ENCODE assay signal across 15 cellular contexts in genomic region chr17:41422586-41422985, GRCh38. TPM values are rescaled to one million over a fixed set of nuclear protein-coding genes. Genes with fewer than 3 reads are reported as not detected.
"Had no signal": no experiment of that assay in that cellular context is flagged by ENCODE, and none has a peak within 500 bp of the region (broad histone marks: within the 10 kb centered on the region; RNA-seq: fewer than 3 reads in every experiment).

No MANE protein-coding gene starts in this region.

RNA-seq across cellular contexts. Expression of gene KRT37, which starts 1.8 kb away (rescaled TPM):
- total RNA-seq: activated B cell treated with CpG ODN at 0.5 μM for 24 hours; activated CD4-positive, alpha-beta memory T cell treated with anti-CD3 and anti-CD28 coated beads for 36 hours; activated CD4-positive, alpha-beta memory T cell treated with anti-CD3 and anti-CD28 coated beads, Interleukin-2, amount 10 ng/mL, durations not matched to agents 7 days and 5 days; activated CD4-positive, alpha-beta T cell treated with anti-CD3 and anti-CD28 coated beads for 36 hours; activated CD4-positive, alpha-beta T cell treated with anti-CD3 and anti-CD28 coated beads, Interleukin-2, amount 10 ng/mL, durations not matched to agents 24 days and 14 days; activated CD4-positive, alpha-beta T cell treated with anti-CD3 and anti-CD28 coated beads, Interleukin-2, amount 10 ng/mL, durations not matched to agents 7 days and 5 days; activated CD8-positive, alpha-beta memory T cell treated with anti-CD3 and anti-CD28 coated beads for 36 hours; activated CD8-positive, alpha-beta memory T cell treated with anti-CD3 and anti-CD28 coated beads, Interleukin-2, amount 10 ng/mL, durations not matched to agents 7 days and 5 days; activated CD8-positive, alpha-beta T cell treated with anti-CD3 and anti-CD28 coated beads for 36 hours; activated CD8-positive, alpha-beta T cell treated with anti-CD3 and anti-CD28 coated beads, Interleukin-2, amount 10 ng/mL, durations not matched to agents 7 days and 5 days; T-cell; T-helper 1 cell treated with Interleukin-12 subunit alpha and Interleukin-12 subunit beta and Interleukin-4 antibody, amounts not matched to agents 30 ng/mL and 1 ng/mL, for 36 hours; T-helper 17 cell; T-helper 2 cell treated with Interferon-gamma antibody and Interleukin-4, amounts not matched to agents 100 ng/mL and 5 ng/mL, for 36 hours; WTC11 had no signal

RNA-seq across cellular contexts. Expression of gene KRT38, which starts 18.2 kb away (rescaled TPM):
- total RNA-seq: activated B cell treated with CpG ODN at 0.5 μM for 24 hours; activated CD4-positive, alpha-beta memory T cell treated with anti-CD3 and anti-CD28 coated beads for 36 hours; activated CD4-positive, alpha-beta memory T cell treated with anti-CD3 and anti-CD28 coated beads, Interleukin-2, amount 10 ng/mL, durations not matched to agents 7 days and 5 days; activated CD4-positive, alpha-beta T cell treated with anti-CD3 and anti-CD28 coated beads for 36 hours; activated CD4-positive, alpha-beta T cell treated with anti-CD3 and anti-CD28 coated beads, Interleukin-2, amount 10 ng/mL, durations not matched to agents 24 days and 14 days; activated CD4-positive, alpha-beta T cell treated with anti-CD3 and anti-CD28 coated beads, Interleukin-2, amount 10 ng/mL, durations not matched to agents 7 days and 5 days; activated CD8-positive, alpha-beta memory T cell treated with anti-CD3 and anti-CD28 coated beads for 36 hours; activated CD8-positive, alpha-beta memory T cell treated with anti-CD3 and anti-CD28 coated beads, Interleukin-2, amount 10 ng/mL, durations not matched to agents 7 days and 5 days; activated CD8-positive, alpha-beta T cell treated with anti-CD3 and anti-CD28 coated beads for 36 hours; activated CD8-positive, alpha-beta T cell treated with anti-CD3 and anti-CD28 coated beads, Interleukin-2, amount 10 ng/mL, durations not matched to agents 7 days and 5 days; T-cell; T-helper 1 cell treated with Interleukin-12 subunit alpha and Interleukin-12 subunit beta and Interleukin-4 antibody, amounts not matched to agents 30 ng/mL and 1 ng/mL, for 36 hours; T-helper 17 cell; T-helper 2 cell treated with Interferon-gamma antibody and Interleukin-4, amounts not matched to agents 100 ng/mL and 5 ng/mL, for 36 hours; WTC11 had no signal

RNA-seq across cellular contexts. Expression of gene KRT31, which starts 25.2 kb away (rescaled TPM):
- total RNA-seq: activated B cell treated with CpG ODN at 0.5 μM for 24 hours; activated CD4-positive, alpha-beta memory T cell treated with anti-CD3 and anti-CD28 coated beads for 36 hours; activated CD4-positive, alpha-beta memory T cell treated with anti-CD3 and anti-CD28 coated beads, Interleukin-2, amount 10 ng/mL, durations not matched to agents 7 days and 5 days; activated CD4-positive, alpha-beta T cell treated with anti-CD3 and anti-CD28 coated beads for 36 hours; activated CD4-positive, alpha-beta T cell treated with anti-CD3 and anti-CD28 coated beads, Interleukin-2, amount 10 ng/mL, durations not matched to agents 24 days and 14 days; activated CD4-positive, alpha-beta T cell treated with anti-CD3 and anti-CD28 coated beads, Interleukin-2, amount 10 ng/mL, durations not matched to agents 7 days and 5 days; activated CD8-positive, alpha-beta memory T cell treated with anti-CD3 and anti-CD28 coated beads for 36 hours; activated CD8-positive, alpha-beta memory T cell treated with anti-CD3 and anti-CD28 coated beads, Interleukin-2, amount 10 ng/mL, durations not matched to agents 7 days and 5 days; activated CD8-positive, alpha-beta T cell treated with anti-CD3 and anti-CD28 coated beads for 36 hours; activated CD8-positive, alpha-beta T cell treated with anti-CD3 and anti-CD28 coated beads, Interleukin-2, amount 10 ng/mL, durations not matched to agents 7 days and 5 days; T-cell; T-helper 1 cell treated with Interleukin-12 subunit alpha and Interleukin-12 subunit beta and Interleukin-4 antibody, amounts not matched to agents 30 ng/mL and 1 ng/mL, for 36 hours; T-helper 17 cell; T-helper 2 cell treated with Interferon-gamma antibody and Interleukin-4, amounts not matched to agents 100 ng/mL and 5 ng/mL, for 36 hours; WTC11 had no signal

RNA-seq across cellular contexts. Expression of gene KRT34, which starts 40.5 kb away (rescaled TPM):
- total RNA-seq: activated B cell treated with CpG ODN at 0.5 μM for 24 hours; activated CD4-positive, alpha-beta memory T cell treated with anti-CD3 and anti-CD28 coated beads for 36 hours; activated CD4-positive, alpha-beta memory T cell treated with anti-CD3 and anti-CD28 coated beads, Interleukin-2, amount 10 ng/mL, durations not matched to agents 7 days and 5 days; activated CD4-positive, alpha-beta T cell treated with anti-CD3 and anti-CD28 coated beads for 36 hours; activated CD4-positive, alpha-beta T cell treated with anti-CD3 and anti-CD28 coated beads, Interleukin-2, amount 10 ng/mL, durations not matched to agents 24 days and 14 days; activated CD4-positive, alpha-beta T cell treated with anti-CD3 and anti-CD28 coated beads, Interleukin-2, amount 10 ng/mL, durations not matched to agents 7 days and 5 days; activated CD8-positive, alpha-beta memory T cell treated with anti-CD3 and anti-CD28 coated beads for 36 hours; activated CD8-positive, alpha-beta memory T cell treated with anti-CD3 and anti-CD28 coated beads, Interleukin-2, amount 10 ng/mL, durations not matched to agents 7 days and 5 days; activated CD8-positive, alpha-beta T cell treated with anti-CD3 and anti-CD28 coated beads for 36 hours; activated CD8-positive, alpha-beta T cell treated with anti-CD3 and anti-CD28 coated beads, Interleukin-2, amount 10 ng/mL, durations not matched to agents 7 days and 5 days; T-cell; T-helper 1 cell treated with Interleukin-12 subunit alpha and Interleukin-12 subunit beta and Interleukin-4 antibody, amounts not matched to agents 30 ng/mL and 1 ng/mL, for 36 hours; T-helper 17 cell; T-helper 2 cell treated with Interferon-gamma antibody and Interleukin-4, amounts not matched to agents 100 ng/mL and 5 ng/mL, for 36 hours; WTC11 had no signal

RNA-seq across cellular contexts. Expression of gene KRT32, which starts 44.6 kb away (rescaled TPM):
- total RNA-seq: activated B cell treated with CpG ODN at 0.5 μM for 24 hours; activated CD4-positive, alpha-beta memory T cell treated with anti-CD3 and anti-CD28 coated beads for 36 hours; activated CD4-positive, alpha-beta memory T cell treated with anti-CD3 and anti-CD28 coated beads, Interleukin-2, amount 10 ng/mL, durations not matched to agents 7 days and 5 days; activated CD4-positive, alpha-beta T cell treated with anti-CD3 and anti-CD28 coated beads for 36 hours; activated CD4-positive, alpha-beta T cell treated with anti-CD3 and anti-CD28 coated beads, Interleukin-2, amount 10 ng/mL, durations not matched to agents 24 days and 14 days; activated CD4-positive, alpha-beta T cell treated with anti-CD3 and anti-CD28 coated beads, Interleukin-2, amount 10 ng/mL, durations not matched to agents 7 days and 5 days; activated CD8-positive, alpha-beta memory T cell treated with anti-CD3 and anti-CD28 coated beads for 36 hours; activated CD8-positive, alpha-beta memory T cell treated with anti-CD3 and anti-CD28 coated beads, Interleukin-2, amount 10 ng/mL, durations not matched to agents 7 days and 5 days; activated CD8-positive, alpha-beta T cell treated with anti-CD3 and anti-CD28 coated beads for 36 hours; activated CD8-positive, alpha-beta T cell treated with anti-CD3 and anti-CD28 coated beads, Interleukin-2, amount 10 ng/mL, durations not matched to agents 7 days and 5 days; T-cell; T-helper 1 cell treated with Interleukin-12 subunit alpha and Interleukin-12 subunit beta and Interleukin-4 antibody, amounts not matched to agents 30 ng/mL and 1 ng/mL, for 36 hours; T-helper 17 cell; T-helper 2 cell treated with Interferon-gamma antibody and Interleukin-4, amounts not matched to agents 100 ng/mL and 5 ng/mL, for 36 hours; WTC11 had no signal
